Comparison of ENCODE assay signal across 24 cellular contexts in genomic region chr13:31980842-31981241, GRCh38.
"Had no signal": no experiment of that assay in that cellular context is flagged by ENCODE, and none has a peak within 500 bp of the region (broad histone marks: within the 10 kb centered on the region; RNA-seq: fewer than 3 reads in every experiment).

No MANE protein-coding gene starts in this region.

- H3K9me3 ChIP-seq: adrenal gland, ascending aorta, breast epithelium, left ventricle myocardium inferior, thyroid gland, upper lobe of right lung had no signal

- H3K4me3 Mint-ChIP-seq: activated naive CD8-positive, alpha-beta T cell; activated T-cell treated with anti-CD3 and anti-CD28 coated beads, Interleukin-2, amount 50 U/mL, for 24 hours; mesothelial cell of epicardium; natural killer cell; stimulated activated naive CD8-positive, alpha-beta T cell treated with anti-CD3 and anti-CD28 coated beads, Interleukin-15, Interleukin-2, amounts not matched to agents 100 ng/mL and 50 ng/mL, for 24 hours; WTC11 had no signal

- DNase-seq: activated CD4-positive, alpha-beta T cell treated with anti-CD3 and anti-CD28 coated beads, Interleukin-2, amount 50 U/mL, for 4 hours; activated CD8-positive, alpha-beta memory T cell treated with anti-CD3 and anti-CD28 coated beads for 24 hours; activated CD8-positive, alpha-beta memory T cell treated with anti-CD3 and anti-CD28 coated beads, Interleukin-2, amount 50 U/mL, for 4 hours; activated naive CD4-positive, alpha-beta T cell; activated T-cell treated with anti-CD3 and anti-CD28 coated beads, Interleukin-2, amount 50 U/mL, for 24 hours; adrenal gland; foreskin fibroblast; kidney; left ventricle myocardium inferior; natural killer cell; stimulated activated CD4-positive, alpha-beta T cell treated with anti-CD3 and anti-CD28 coated beads, Interleukin-12 subunit alpha, Interleukin-12 subunit beta, amount 100 ng/mL, for 4 hours; substantia nigra; T-helper 9 cell; thyroid gland; upper lobe of right lung had no signal

- ATAC-seq: natural killer cell, upper lobe of right lung, WTC11 had no signal

- H3K27me3 ChIP-seq: adrenal gland, ascending aorta, breast epithelium, thyroid gland, upper lobe of right lung had no signal

- H3K4me1 ChIP-seq: ascending aorta, upper lobe of right lung had no signal

- H3K27me3 Mint-ChIP-seq: activated T-cell treated with anti-CD3 and anti-CD28 coated beads, Interleukin-2, amount 50 U/mL, for 24 hours; progenitor cell of endocrine pancreas; stimulated activated naive CD8-positive, alpha-beta T cell treated with anti-CD3 and anti-CD28 coated beads, Interleukin-15, Interleukin-2, amounts not matched to agents 100 ng/mL and 50 ng/mL, for 24 hours had no signal

- H3K27ac ChIP-seq: adrenal gland, ascending aorta, breast epithelium, coronary artery, left ventricle myocardium inferior, thyroid gland, upper lobe of right lung had no signal

- H3K9me3 Mint-ChIP-seq: activated T-cell treated with anti-CD3 and anti-CD28 coated beads, Interleukin-2, amount 50 U/mL, for 24 hours; activated T-helper 2 cell treated with anti-CD3 and anti-CD28 coated beads, Interferon-gamma antibody, Interleukin-2, Interleukin-4, amounts not matched to agents 10 μg/mL and 5 μg/mL and 100 μg/mL, durations not matched to agents 14 hours and 24 hours and 36 hours; mesothelial cell of epicardium; natural killer cell; stimulated activated naive CD8-positive, alpha-beta T cell treated with anti-CD3 and anti-CD28 coated beads, Interleukin-15, Interleukin-2, amounts not matched to agents 100 ng/mL and 50 ng/mL, for 24 hours had no signal

- H3K27ac Mint-ChIP-seq: activated naive CD8-positive, alpha-beta T cell; activated T-cell treated with anti-CD3 and anti-CD28 coated beads, Interleukin-2, amount 50 U/mL, for 24 hours; activated T-helper 2 cell treated with anti-CD3 and anti-CD28 coated beads, Interferon-gamma antibody, Interleukin-2, Interleukin-4, amounts not matched to agents 10 μg/mL and 5 μg/mL and 100 μg/mL, durations not matched to agents 14 hours and 24 hours and 36 hours; mesothelial cell of epicardium; natural killer cell; progenitor cell of endocrine pancreas; stimulated activated naive CD8-positive, alpha-beta T cell treated with anti-CD3 and anti-CD28 coated beads, Interleukin-15, Interleukin-2, amounts not matched to agents 100 ng/mL and 50 ng/mL, for 24 hours; WTC11 had no signal

- H3K4me3 ChIP-seq: adrenal gland, ascending aorta, breast epithelium, coronary artery, left ventricle myocardium inferior, thyroid gland, upper lobe of right lung had no signal

- H3K4me1 Mint-ChIP-seq: natural killer cell, WTC11 had no signal

- H3K36me3 Mint-ChIP-seq: activated naive CD8-positive, alpha-beta T cell; mesothelial cell of epicardium; natural killer cell; WTC11 had no signal

- H3K36me3 ChIP-seq: adrenal gland, ascending aorta, breast epithelium, left ventricle myocardium inferior, thyroid gland, upper lobe of right lung had no signal
